Comparison of ENCODE assay signal across 2 cellular contexts in the genomic region with DNA sequence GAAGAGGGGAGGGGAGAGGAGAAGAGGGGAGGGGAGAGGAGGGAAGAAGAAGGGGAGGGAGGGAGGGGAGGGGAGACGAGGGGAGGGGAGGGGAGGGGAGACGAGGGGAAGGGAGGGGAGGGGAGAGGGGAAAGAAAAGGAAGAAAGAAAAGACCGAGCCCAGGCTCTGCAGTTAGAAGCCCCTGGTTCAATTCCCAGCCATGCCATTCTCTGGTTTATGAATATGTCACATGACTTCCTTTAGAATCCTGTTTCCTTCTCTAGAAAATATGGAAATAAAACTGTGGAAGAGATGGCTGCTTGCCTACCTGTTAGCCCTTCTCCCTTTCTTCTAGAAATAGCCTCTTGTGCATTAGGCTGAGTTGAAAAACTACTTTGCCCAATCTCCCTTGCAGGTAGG.
TF ChIP-seq lines count a peak whose summit lies in the region.

No MANE protein-coding gene starts in this region.

TF ChIP-seq in GM23338, 12 proteins besides CTCF, POLR2A, EP300 and RAD21:
- TF ChIP-seq EZH2 (IDR thresholded peaks at IDR 0.05; ENCODE audit: low read depth, unreplicated experiment) (no peak), ZNF114 (CRISPR knock-in tag; IDR thresholded peaks at IDR 0.05) (no peak), CREB1 (CRISPR knock-in tag; IDR thresholded peaks at IDR 0.05; ENCODE audit: low read depth) (no peak), POLR2AphosphoS5 (IDR thresholded peaks at IDR 0.05; ENCODE audit: low read depth) (no peak), JUNB (IDR thresholded peaks at IDR 0.05; ENCODE audit: unreplicated experiment) (no peak), STAT1 (IDR thresholded peaks at IDR 0.05; ENCODE audit: unreplicated experiment) (no peak), EZH2phosphoT487 (IDR thresholded peaks at IDR 0.05; ENCODE audit: unreplicated experiment) (no peak)
- TF ChIP-seq, protein P1, sequence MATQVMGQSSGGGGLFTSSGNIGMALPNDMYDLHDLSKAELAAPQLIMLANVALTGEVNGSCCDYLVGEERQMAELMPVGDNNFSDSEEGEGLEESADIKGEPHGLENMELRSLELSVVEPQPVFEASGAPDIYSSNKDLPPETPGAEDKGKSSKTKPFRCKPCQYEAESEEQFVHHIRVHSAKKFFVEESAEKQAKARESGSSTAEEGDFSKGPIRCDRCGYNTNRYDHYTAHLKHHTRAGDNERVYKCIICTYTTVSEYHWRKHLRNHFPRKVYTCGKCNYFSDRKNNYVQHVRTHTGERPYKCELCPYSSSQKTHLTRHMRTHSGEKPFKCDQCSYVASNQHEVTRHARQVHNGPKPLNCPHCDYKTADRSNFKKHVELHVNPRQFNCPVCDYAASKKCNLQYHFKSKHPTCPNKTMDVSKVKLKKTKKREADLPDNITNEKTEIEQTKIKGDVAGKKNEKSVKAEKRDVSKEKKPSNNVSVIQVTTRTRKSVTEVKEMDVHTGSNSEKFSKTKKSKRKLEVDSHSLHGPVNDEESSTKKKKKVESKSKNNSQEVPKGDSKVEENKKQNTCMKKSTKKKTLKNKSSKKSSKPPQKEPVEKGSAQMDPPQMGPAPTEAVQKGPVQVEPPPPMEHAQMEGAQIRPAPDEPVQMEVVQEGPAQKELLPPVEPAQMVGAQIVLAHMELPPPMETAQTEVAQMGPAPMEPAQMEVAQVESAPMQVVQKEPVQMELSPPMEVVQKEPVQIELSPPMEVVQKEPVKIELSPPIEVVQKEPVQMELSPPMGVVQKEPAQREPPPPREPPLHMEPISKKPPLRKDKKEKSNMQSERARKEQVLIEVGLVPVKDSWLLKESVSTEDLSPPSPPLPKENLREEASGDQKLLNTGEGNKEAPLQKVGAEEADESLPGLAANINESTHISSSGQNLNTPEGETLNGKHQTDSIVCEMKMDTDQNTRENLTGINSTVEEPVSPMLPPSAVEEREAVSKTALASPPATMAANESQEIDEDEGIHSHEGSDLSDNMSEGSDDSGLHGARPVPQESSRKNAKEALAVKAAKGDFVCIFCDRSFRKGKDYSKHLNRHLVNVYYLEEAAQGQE (IDR thresholded peaks at IDR 0.05; ENCODE audit: unreplicated experiment): no peak
- TF ChIP-seq, protein P2, sequence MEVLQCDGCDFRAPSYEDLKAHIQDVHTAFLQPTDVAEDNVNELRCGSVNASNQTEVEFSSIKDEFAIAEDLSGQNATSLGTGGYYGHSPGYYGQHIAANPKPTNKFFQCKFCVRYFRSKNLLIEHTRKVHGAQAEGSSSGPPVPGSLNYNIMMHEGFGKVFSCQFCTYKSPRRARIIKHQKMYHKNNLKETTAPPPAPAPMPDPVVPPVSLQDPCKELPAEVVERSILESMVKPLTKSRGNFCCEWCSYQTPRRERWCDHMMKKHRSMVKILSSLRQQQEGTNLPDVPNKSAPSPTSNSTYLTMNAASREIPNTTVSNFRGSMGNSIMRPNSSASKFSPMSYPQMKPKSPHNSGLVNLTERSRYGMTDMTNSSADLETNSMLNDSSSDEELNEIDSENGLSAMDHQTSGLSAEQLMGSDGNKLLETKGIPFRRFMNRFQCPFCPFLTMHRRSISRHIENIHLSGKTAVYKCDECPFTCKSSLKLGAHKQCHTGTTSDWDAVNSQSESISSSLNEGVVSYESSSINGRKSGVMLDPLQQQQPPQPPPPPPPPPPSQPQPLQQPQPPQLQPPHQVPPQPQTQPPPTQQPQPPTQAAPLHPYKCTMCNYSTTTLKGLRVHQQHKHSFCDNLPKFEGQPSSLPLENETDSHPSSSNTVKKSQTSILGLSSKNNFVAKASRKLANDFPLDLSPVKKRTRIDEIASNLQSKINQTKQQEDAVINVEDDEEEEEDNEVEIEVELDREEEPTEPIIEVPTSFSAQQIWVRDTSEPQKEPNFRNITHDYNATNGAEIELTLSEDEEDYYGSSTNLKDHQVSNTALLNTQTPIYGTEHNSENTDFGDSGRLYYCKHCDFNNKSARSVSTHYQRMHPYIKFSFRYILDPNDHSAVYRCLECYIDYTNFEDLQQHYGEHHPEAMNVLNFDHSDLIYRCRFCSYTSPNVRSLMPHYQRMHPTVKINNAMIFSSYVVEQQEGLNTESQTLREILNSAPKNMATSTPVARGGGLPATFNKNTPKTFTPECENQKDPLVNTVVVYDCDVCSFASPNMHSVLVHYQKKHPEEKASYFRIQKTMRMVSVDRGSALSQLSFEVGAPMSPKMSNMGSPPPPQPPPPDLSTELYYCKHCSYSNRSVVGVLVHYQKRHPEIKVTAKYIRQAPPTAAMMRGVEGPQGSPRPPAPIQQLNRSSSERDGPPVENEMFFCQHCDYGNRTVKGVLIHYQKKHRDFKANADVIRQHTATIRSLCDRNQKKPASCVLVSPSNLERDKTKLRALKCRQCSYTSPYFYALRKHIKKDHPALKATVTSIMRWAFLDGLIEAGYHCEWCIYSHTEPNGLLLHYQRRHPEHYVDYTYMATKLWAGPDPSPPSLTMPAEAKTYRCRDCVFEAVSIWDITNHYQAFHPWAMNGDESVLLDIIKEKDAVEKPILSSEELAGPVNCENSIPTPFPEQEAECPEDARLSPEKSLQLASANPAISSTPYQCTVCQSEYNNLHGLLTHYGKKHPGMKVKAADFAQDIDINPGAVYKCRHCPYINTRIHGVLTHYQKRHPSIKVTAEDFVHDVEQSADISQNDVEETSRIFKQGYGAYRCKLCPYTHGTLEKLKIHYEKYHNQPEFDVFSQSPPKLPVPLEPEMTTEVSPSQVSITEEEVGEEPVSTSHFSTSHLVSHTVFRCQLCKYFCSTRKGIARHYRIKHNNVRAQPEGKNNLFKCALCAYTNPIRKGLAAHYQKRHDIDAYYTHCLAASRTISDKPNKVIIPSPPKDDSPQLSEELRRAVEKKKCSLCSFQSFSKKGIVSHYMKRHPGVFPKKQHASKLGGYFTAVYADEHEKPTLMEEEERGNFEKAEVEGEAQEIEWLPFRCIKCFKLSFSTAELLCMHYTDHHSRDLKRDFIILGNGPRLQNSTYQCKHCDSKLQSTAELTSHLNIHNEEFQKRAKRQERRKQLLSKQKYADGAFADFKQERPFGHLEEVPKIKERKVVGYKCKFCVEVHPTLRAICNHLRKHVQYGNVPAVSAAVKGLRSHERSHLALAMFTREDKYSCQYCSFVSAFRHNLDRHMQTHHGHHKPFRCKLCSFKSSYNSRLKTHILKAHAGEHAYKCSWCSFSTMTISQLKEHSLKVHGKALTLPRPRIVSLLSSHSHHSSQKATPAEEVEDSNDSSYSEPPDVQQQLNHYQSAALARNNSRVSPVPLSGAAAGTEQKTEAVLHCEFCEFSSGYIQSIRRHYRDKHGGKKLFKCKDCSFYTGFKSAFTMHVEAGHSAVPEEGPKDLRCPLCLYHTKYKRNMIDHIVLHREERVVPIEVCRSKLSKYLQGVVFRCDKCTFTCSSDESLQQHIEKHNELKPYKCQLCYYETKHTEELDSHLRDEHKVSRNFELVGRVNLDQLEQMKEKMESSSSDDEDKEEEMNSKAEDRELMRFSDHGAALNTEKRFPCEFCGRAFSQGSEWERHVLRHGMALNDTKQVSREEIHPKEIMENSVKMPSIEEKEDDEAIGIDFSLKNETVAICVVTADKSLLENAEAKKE (CRISPR knock-in tag; IDR thresholded peaks at IDR 0.05): no peak
- TF ChIP-seq, protein P3, sequence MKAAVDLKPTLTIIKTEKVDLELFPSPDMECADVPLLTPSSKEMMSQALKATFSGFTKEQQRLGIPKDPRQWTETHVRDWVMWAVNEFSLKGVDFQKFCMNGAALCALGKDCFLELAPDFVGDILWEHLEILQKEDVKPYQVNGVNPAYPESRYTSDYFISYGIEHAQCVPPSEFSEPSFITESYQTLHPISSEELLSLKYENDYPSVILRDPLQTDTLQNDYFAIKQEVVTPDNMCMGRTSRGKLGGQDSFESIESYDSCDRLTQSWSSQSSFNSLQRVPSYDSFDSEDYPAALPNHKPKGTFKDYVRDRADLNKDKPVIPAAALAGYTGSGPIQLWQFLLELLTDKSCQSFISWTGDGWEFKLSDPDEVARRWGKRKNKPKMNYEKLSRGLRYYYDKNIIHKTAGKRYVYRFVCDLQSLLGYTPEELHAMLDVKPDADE (IDR thresholded peaks at IDR 0.05): no peak

TF ChIP-seq in K562, 482 proteins besides CTCF, POLR2A, EP300 and RAD21:
- TF ChIP-seq HNRNPK (IDR thresholded peaks at IDR 0.05; ENCODE audit: low read depth, low read length, poor library complexity, severe bottlenecking): peak; percentile 97
- TF ChIP-seq, protein P4, sequence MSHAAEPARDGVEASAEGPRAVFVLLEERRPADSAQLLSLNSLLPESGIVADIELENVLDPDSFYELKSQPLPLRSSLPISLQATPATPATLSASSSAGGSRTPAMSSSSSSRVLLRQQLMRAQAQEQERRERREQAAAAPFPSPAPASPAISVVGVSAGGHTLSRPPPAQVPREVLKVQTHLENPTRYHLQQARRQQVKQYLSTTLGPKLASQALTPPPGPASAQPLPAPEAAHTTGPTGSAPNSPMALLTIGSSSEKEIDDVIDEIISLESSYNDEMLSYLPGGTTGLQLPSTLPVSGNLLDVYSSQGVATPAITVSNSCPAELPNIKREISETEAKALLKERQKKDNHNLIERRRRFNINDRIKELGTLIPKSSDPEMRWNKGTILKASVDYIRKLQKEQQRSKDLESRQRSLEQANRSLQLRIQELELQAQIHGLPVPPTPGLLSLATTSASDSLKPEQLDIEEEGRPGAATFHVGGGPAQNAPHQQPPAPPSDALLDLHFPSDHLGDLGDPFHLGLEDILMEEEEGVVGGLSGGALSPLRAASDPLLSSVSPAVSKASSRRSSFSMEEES (CRISPR knock-in tag; IDR thresholded peaks at IDR 0.05): peak; percentile 79
- TF ChIP-seq ZNF551 (CRISPR knock-in tag; IDR thresholded peaks at IDR 0.05): no peak
- peak; percentile 94 for TF ChIP-seq PCBP1 (IDR thresholded peaks at IDR 0.05; ENCODE audit: low read depth, low read length, poor library complexity, severe bottlenecking)
- no peak for TF ChIP-seq FOSL1 (tag; conservative IDR thresholded peaks at IDR 0.05)
- no peak for TF ChIP-seq SP1 (CRISPR knock-in tag; IDR thresholded peaks at IDR 0.05)
- peak; percentile 96 for TF ChIP-seq PCBP2 (IDR thresholded peaks at IDR 0.05; ENCODE audit: low read depth, low read length, poor library complexity, severe bottlenecking)
